Comparison of ENCODE assay signal across 29 cellular contexts in the genomic region with DNA sequence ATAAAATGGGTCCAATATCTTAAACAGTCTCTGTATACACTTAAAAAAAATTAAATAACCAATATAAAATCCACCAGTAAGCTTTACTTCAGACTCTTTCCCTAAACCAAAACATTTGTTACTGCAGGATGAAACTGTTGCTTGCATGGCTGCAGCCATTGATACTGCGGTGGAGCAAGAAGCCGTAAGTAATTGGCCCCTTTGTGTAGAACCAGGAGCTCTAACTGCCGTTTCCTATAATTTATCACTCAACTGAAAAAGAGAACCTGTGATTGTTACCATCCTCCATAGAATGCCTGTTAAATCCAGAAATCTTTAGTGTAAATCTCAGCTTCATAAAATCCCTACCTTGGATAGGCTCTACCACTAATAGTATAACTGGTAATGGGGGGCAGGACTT.
"Had no signal": no experiment of that assay in that cellular context is flagged by ENCODE, and none has a peak within 500 bp of the region (broad histone marks: within the 10 kb centered on the region; RNA-seq: fewer than 3 reads in every experiment).

No MANE protein-coding gene starts in this region.

- H3K4me3 ChIP-seq: ascending aorta, body of pancreas, breast epithelium, cardiac muscle cell, esophagus muscularis mucosa, gastroesophageal sphincter had no signal

- H3K36me3 ChIP-seq: ascending aorta, breast epithelium, cardiac muscle cell, esophagus muscularis mucosa, gastroesophageal sphincter had no signal

- H3K9me3 ChIP-seq: ascending aorta, body of pancreas, gastroesophageal sphincter had no signal

- H3K27ac ChIP-seq: ascending aorta, body of pancreas, breast epithelium, cardiac muscle cell, esophagus muscularis mucosa, foreskin keratinocyte, gastroesophageal sphincter had no signal

- H3K27me3 ChIP-seq: ascending aorta, body of pancreas, cardiac muscle cell, esophagus muscularis mucosa, foreskin keratinocyte, gastroesophageal sphincter had no signal

- DNase-seq: activated CD4-positive, alpha-beta memory T cell treated with anti-CD3 and anti-CD28 coated beads for 36 hours; activated CD4-positive, alpha-beta T cell treated with anti-CD3 and anti-CD28 coated beads for 36 hours; activated CD4-positive, alpha-beta T cell treated with anti-CD3 and anti-CD28 coated beads, Interleukin-2, amount 10 ng/mL, durations not matched to agents 24 days and 14 days; activated CD4-positive, CD25-positive, alpha-beta regulatory T cell; activated CD4-positive, CD25-positive, alpha-beta regulatory T cell treated with anti-CD3 and anti-CD28 coated beads, Interleukin-2, amount 50 U/mL, for 72 hours; activated CD8-positive, alpha-beta memory T cell treated with anti-CD3 and anti-CD28 coated beads, Interleukin-2, amount 10 ng/mL, durations not matched to agents 7 days and 5 days; activated CD8-positive, alpha-beta memory T cell treated with anti-CD3 and anti-CD28 coated beads, Interleukin-2, amount 50 U/mL, for 4 hours; activated CD8-positive, alpha-beta T cell treated with anti-CD3 and anti-CD28 coated beads, Interleukin-2, amount 10 ng/mL, durations not matched to agents 7 days and 5 days; activated effector memory CD4-positive, alpha-beta T cell treated with anti-CD3 and anti-CD28 coated beads, Interleukin-2, amount 50 U/mL, for 16 hours; activated naive CD4-positive, alpha-beta T cell; activated naive CD4-positive, alpha-beta T cell treated with anti-CD3 and anti-CD28 coated beads, Interleukin-2, amount 10 ng/mL, durations not matched to agents 7 days and 5 days; activated naive CD8-positive, alpha-beta T cell treated with anti-CD3 and anti-CD28 coated beads, Interleukin-2, amount 10 ng/mL, durations not matched to agents 7 days and 5 days; activated T-cell treated with anti-CD3 and anti-CD28 coated beads, Interleukin-2, amount 50 U/mL, for 1 hour; activated T-cell treated with anti-CD3 and anti-CD28 coated beads, Interleukin-2, amount 50 U/mL, for 48 hours; body of pancreas; cortex of kidney; dermis blood vessel endothelial cell; effector CD4-positive, alpha-beta T cell; effector memory CD8-positive, alpha-beta T cell; erythroblast; foreskin keratinocyte; head of caudate nucleus; T-helper 2 cell had no signal

- ATAC-seq: activated CD4-positive, alpha-beta T cell treated with anti-CD3 and anti-CD28 coated beads for 36 hours; activated CD8-positive, alpha-beta memory T cell treated with anti-CD3 and anti-CD28 coated beads, Interleukin-2, amount 10 ng/mL, durations not matched to agents 7 days and 5 days; activated CD8-positive, alpha-beta T cell treated with anti-CD3 and anti-CD28 coated beads, Interleukin-2, amount 10 ng/mL, durations not matched to agents 7 days and 5 days; activated naive CD4-positive, alpha-beta T cell treated with anti-CD3 and anti-CD28 coated beads, Interleukin-2, amount 50 U/mL, for 72 hours; body of pancreas; effector memory CD8-positive, alpha-beta T cell; foreskin keratinocyte; gastroesophageal sphincter had no signal
